In genomic region chr7:105806592-105807266, GRCh38 we compare ENCODE assay signal across 8 cellular contexts.
A peak's percentile ranks its signal among the peaks of the same experiment; 100 is the strongest.
DNase-seq lines count a peak whose midpoint lies in the region; ATAC-seq, FAIRE-seq and TF ChIP-seq lines count a peak whose summit lies in the region.

No MANE protein-coding gene starts in this region.

- H3K27me3 ChIP-seq in transverse colon = no peaks in the 10 kb centered on the region

- peak; percentile 47 for DNase-seq in GM12892 (ENCODE audit: insufficient read length)
- peak; percentile 71 for DNase-seq in activated naive CD4-positive, alpha-beta T cell treated with anti-CD3 and anti-CD28 coated beads, Interleukin-2, amount 50 U/mL, for 16 hours
- peak; percentile 27 to 81 for DNase-seq in lung microvascular endothelial cell (ENCODE audit: low read depth in 2 of 2)
- DNase-seq in transverse colon = peak; percentile 24
- DNase-seq in NCI-H1417 (lab: John Stamatoyannopoulos, UW) = no peak
- DNase-seq in NCI-H345 treated with DMSO at 0.1 percent for 48 hours (lab: John Stamatoyannopoulos, UW; ENCODE audit: unreplicated experiment) = no peak

- in situ Hi-C loops in transverse colon (cut with MboI; ENCODE audit: low pct_ligation_motif_present in 1 of 4, low pct_unique_long_range_greater_than_20kb in 1 of 4, low sequenced_read_pairs in 3 of 4) = no loop called here

- peak; percentile 5 for FAIRE-seq in GM12892 (lab: Jason Lieb, UNC)

- H3K36me3 ChIP-seq in transverse colon = no peaks in the 10 kb centered on the region

- peaks cover 0 to 51% (median 16%) of the 10 kb centered on the region in 4 donors for H3K4me1 ChIP-seq in transverse colon

- WGBS in transverse colon (ENCODE audit: low coverage in 1 of 2), 2 donors = 29 to 42% methylated on average over 3 to 4 of the region's 4 CpGs

- intact Hi-C loops in transverse colon (cut with DNase I; ENCODE audit: low total_unique reads) = no loop called here

- peak; percentile 33 for ATAC-seq in HG02870 (IDR thresholded peaks at IDR 0.05; ENCODE audit: unreplicated experiment)
- ATAC-seq in SK-N-SH treated with all-trans-retinoic acid at 6 μM for 48 hours = peak; percentile 92

- H3K27ac ChIP-seq in transverse colon = no peak overlapping the region

- no peak for TF ChIP-seq EP300 in transverse colon (IDR thresholded peaks at IDR 0.05; ENCODE audit: low read depth)

- TF ChIP-seq POLR2A in GM12892 (IDR thresholded peaks at IDR 0.05; ENCODE audit: low read depth, low read length) (no peak), transverse colon (IDR thresholded peaks at IDR 0.05) (no peak)

- H3K9me3 ChIP-seq in transverse colon = no peaks in the 10 kb centered on the region

- H3K4me3 ChIP-seq in transverse colon = no peak overlapping the region

- no peak for TF ChIP-seq CTCF in transverse colon (IDR thresholded peaks at IDR 0.05)

TF ChIP-seq in SK-N-SH treated with all-trans-retinoic acid at 6 μM for 48 hours, 23 proteins besides CTCF, POLR2A, EP300 and RAD21:
- TF ChIP-seq TCF4 (CRISPR knock-in tag; IDR thresholded peaks at IDR 0.05; ENCODE audit: borderline replicate concordance) (no peak), CSDC2 (CRISPR knock-in tag; IDR thresholded peaks at IDR 0.05) (no peak), POU6F1 (CRISPR knock-in tag; IDR thresholded peaks at IDR 0.05; ENCODE audit: borderline replicate concordance, low read depth) (no peak), SNAI2 (CRISPR knock-in tag; IDR thresholded peaks at IDR 0.05) (no peak), ESRRG (CRISPR knock-in tag; IDR thresholded peaks at IDR 0.05) (no peak), RARB (CRISPR knock-in tag; IDR thresholded peaks at IDR 0.05) (no peak), PPARA (CRISPR knock-in tag; IDR thresholded peaks at IDR 0.05; ENCODE audit: borderline replicate concordance) (no peak), ISL1 (CRISPR knock-in tag; IDR thresholded peaks at IDR 0.05) (no peak), ARNTL (CRISPR knock-in tag; IDR thresholded peaks at IDR 0.05; ENCODE audit: borderline replicate concordance, low read depth) (no peak), ZNF8 (CRISPR knock-in tag; IDR thresholded peaks at IDR 0.05) (no peak), TSHZ2 (CRISPR knock-in tag; IDR thresholded peaks at IDR 0.05) (no peak), CSRNP3 (CRISPR knock-in tag; IDR thresholded peaks at IDR 0.05) (no peak), GLIS3 (CRISPR knock-in tag; IDR thresholded peaks at IDR 0.05) (no peak), ZNF565 (CRISPR knock-in tag; conservative IDR thresholded peaks at IDR 0.05; ENCODE audit: low read depth) (no peak)

Comparison
In these comparisons a context has a peak if more than half of its experiments do, and no peak if none do; other contexts are left out.
1. DNase-seq: peak in GM12892 (single experiment), activated naive CD4-positive, alpha-beta T cell treated with anti-CD3 and anti-CD28 coated beads, Interleukin-2, amount 50 U/mL, for 16 hours (single experiment), lung microvascular endothelial cell (2 of 2) and transverse colon (single experiment); none in NCI-H1417 (0 of 3) and NCI-H345 treated with DMSO at 0.1 percent for 48 hours (single experiment).